1 cellular context compared by ENCODE assay signal in genomic region chr16:62034236-62035114, GRCh38.
TF ChIP-seq lines count a peak whose summit lies in the region.

No MANE protein-coding gene starts in this region.

TF ChIP-seq in GM23338, 12 proteins besides CTCF, POLR2A, EP300 and RAD21 (continued from another document):
- TF ChIP-seq, protein P1, sequence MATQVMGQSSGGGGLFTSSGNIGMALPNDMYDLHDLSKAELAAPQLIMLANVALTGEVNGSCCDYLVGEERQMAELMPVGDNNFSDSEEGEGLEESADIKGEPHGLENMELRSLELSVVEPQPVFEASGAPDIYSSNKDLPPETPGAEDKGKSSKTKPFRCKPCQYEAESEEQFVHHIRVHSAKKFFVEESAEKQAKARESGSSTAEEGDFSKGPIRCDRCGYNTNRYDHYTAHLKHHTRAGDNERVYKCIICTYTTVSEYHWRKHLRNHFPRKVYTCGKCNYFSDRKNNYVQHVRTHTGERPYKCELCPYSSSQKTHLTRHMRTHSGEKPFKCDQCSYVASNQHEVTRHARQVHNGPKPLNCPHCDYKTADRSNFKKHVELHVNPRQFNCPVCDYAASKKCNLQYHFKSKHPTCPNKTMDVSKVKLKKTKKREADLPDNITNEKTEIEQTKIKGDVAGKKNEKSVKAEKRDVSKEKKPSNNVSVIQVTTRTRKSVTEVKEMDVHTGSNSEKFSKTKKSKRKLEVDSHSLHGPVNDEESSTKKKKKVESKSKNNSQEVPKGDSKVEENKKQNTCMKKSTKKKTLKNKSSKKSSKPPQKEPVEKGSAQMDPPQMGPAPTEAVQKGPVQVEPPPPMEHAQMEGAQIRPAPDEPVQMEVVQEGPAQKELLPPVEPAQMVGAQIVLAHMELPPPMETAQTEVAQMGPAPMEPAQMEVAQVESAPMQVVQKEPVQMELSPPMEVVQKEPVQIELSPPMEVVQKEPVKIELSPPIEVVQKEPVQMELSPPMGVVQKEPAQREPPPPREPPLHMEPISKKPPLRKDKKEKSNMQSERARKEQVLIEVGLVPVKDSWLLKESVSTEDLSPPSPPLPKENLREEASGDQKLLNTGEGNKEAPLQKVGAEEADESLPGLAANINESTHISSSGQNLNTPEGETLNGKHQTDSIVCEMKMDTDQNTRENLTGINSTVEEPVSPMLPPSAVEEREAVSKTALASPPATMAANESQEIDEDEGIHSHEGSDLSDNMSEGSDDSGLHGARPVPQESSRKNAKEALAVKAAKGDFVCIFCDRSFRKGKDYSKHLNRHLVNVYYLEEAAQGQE (IDR thresholded peaks at IDR 0.05; ENCODE audit: unreplicated experiment) = no peak
TF ChIP-seq in GM23338: peak in this region for 0.
